In genomic region chr17:1423456-1424135, GRCh38 we compare ENCODE assay signal across 9 cellular contexts. TPM values are rescaled to one million over a fixed set of nuclear protein-coding genes. Genes with fewer than 3 reads are reported as not detected.
A peak's percentile ranks its signal among the peaks of the same experiment; 100 is the strongest.
DNase-seq lines count a peak whose midpoint lies in the region; ATAC-seq and TF ChIP-seq lines count a peak whose summit lies in the region.
"Had no signal": no experiment of that assay in that cellular context is flagged by ENCODE, and none has a peak within 500 bp of the region (broad histone marks: within the 10 kb centered on the region; RNA-seq: fewer than 3 reads in every experiment).

No MANE protein-coding gene starts in this region.

- TF ChIP-seq CTCF in HFFc6 (IDR thresholded peaks at IDR 0.05) (no peak), cardiac muscle cell (IDR thresholded peaks at IDR 0.05; ENCODE audit: low read depth, low read length) (no peak), gastrocnemius medialis (IDR thresholded peaks at IDR 0.05 in 4 of 5, conservative IDR thresholded peaks at IDR 0.05 in 1 of 5) (no peak), coronary artery (IDR thresholded peaks at IDR 0.05) (no peak), natural killer cell (IDR thresholded peaks at IDR 0.05) (no peak)

- H3K9me3 Mint-ChIP-seq in HFFc6 = no peaks in the 10 kb centered on the region
- H3K9me3 Mint-ChIP-seq in activated T-helper 17 cell treated with anti-CD3 and anti-CD28 coated beads, Interleukin-2, amount 50 U/mL, for 72 hours = no peaks in the 10 kb centered on the region
- H3K9me3 Mint-ChIP-seq in natural killer cell = no peaks in the 10 kb centered on the region

- H3K36me3 ChIP-seq in cardiac muscle cell (peaks cover 10% of the 10 kb centered on the region), gastrocnemius medialis (peaks cover 0 to 19% of the 10 kb centered on the region in 2 donors)

- H3K27ac ChIP-seq in cardiac muscle cell (peak overlapping the region; percentile 68), gastrocnemius medialis (peak overlapping the region; percentile 89 to 97 (median 93)), coronary artery (peak overlapping the region in 1 of 2 donors; percentile 70)

- peak overlapping the region; percentile 81 for H3K27ac Mint-ChIP-seq in HFFc6
- peak overlapping the region; percentile 67 for H3K27ac Mint-ChIP-seq in activated T-helper 17 cell treated with anti-CD3 and anti-CD28 coated beads, Interleukin-2, amount 50 U/mL, for 72 hours
- H3K27ac Mint-ChIP-seq in natural killer cell = no peak overlapping the region

- intact Hi-C loops in gastrocnemius medialis (cut with DNase I; ENCODE audit: low total_unique reads) = loop anchor here (2.0 to 5.0 kb wide), 2 partner anchors 23 to 34 kb away; partner anchors contain the start of genes CRK and YWHAE
- intact Hi-C loops in natural killer cell (cut with micrococcal nuclease) = no loop called here

- H3K4me3 ChIP-seq in cardiac muscle cell (no peak overlapping the region), gastrocnemius medialis (peak overlapping the region in 1 of 4 donors; percentile 32), coronary artery (no peak overlapping the region)

- H3K4me1 Mint-ChIP-seq in HFFc6 (ENCODE audit: low read depth) (peaks cover 42% of the 10 kb centered on the region), natural killer cell (peaks cover 0 to 5% of the 10 kb centered on the region in 2 donors)
- H3K4me1 Mint-ChIP-seq in activated T-helper 17 cell treated with anti-CD3 and anti-CD28 coated beads, Interleukin-2, amount 50 U/mL, for 72 hours = peaks cover 22% of the 10 kb centered on the region

- no peak for ATAC-seq in activated T-helper 17 cell treated with anti-CD3 and anti-CD28 coated beads, Interleukin-2, amount 50 U/mL, for 72 hours (replicated peaks)
- ATAC-seq in gastrocnemius medialis (peak; percentile 45 to 60), natural killer cell (no peak)

- in situ Hi-C loops in gastrocnemius medialis (cut with MboI; ENCODE audit: low sequenced_read_pairs in 4 of 4) = no loop called here

- peak overlapping the region; percentile 75 for H3K4me3 Mint-ChIP-seq in HFFc6
- H3K4me3 Mint-ChIP-seq in activated T-helper 17 cell treated with anti-CD3 and anti-CD28 coated beads, Interleukin-2, amount 50 U/mL, for 72 hours = peak overlapping the region; percentile 13
- H3K4me3 Mint-ChIP-seq in natural killer cell = no peak overlapping the region

- H3K27me3 Mint-ChIP-seq in HFFc6 (ENCODE audit: insufficient read depth) (no peaks in the 10 kb centered on the region), natural killer cell (ENCODE audit: low read depth in 2 of 2) (no peaks in the 10 kb centered on the region)
- H3K27me3 Mint-ChIP-seq in activated T-helper 17 cell treated with anti-CD3 and anti-CD28 coated beads, Interleukin-2, amount 50 U/mL, for 72 hours = no peaks in the 10 kb centered on the region

- no peaks in the 10 kb centered on the region for H3K9me3 ChIP-seq in cardiac muscle cell (ENCODE audit: low read depth)
- no peaks in the 10 kb centered on the region for H3K9me3 ChIP-seq in gastrocnemius medialis

- TF ChIP-seq POLR2A in gastrocnemius medialis (IDR thresholded peaks at IDR 0.05) = no peak

- H3K36me3 Mint-ChIP-seq in HFFc6 (ENCODE audit: low read depth) (peaks cover 22% of the 10 kb centered on the region), natural killer cell (no peaks in the 10 kb centered on the region)
- peaks cover 73% of the 10 kb centered on the region for H3K36me3 Mint-ChIP-seq in activated T-helper 17 cell treated with anti-CD3 and anti-CD28 coated beads, Interleukin-2, amount 50 U/mL, for 72 hours (ENCODE audit: low read depth)

- H3K27me3 ChIP-seq in cardiac muscle cell = no peaks in the 10 kb centered on the region
- no peaks in the 10 kb centered on the region for H3K27me3 ChIP-seq in gastrocnemius medialis

- DNase-seq in HFFc6 = no peak
- DNase-seq in cardiac muscle cell (ENCODE audit: low read depth in 1 of 2, low spot score in 1 of 2) = no peak
- no peak for DNase-seq in gastrocnemius medialis
- no peak for DNase-seq in coronary artery (ENCODE audit: low spot score)
- DNase-seq in T-helper 1 cell = no peak
- DNase-seq in natural killer cell = no peak
- no peak for DNase-seq in midbrain (lab: John Stamatoyannopoulos, UW)
- DNase-seq: NCI-H748 treated with DMSO at 0.1 percent for 48 hours had no signal

- H3K4me1 ChIP-seq in cardiac muscle cell (ENCODE audit: low read depth) = no peaks in the 10 kb centered on the region
- H3K4me1 ChIP-seq in gastrocnemius medialis = peaks cover 30 to 34% of the 10 kb centered on the region in 2 donors

RNA-seq across cellular contexts. Expression of gene YWHAE, which starts 23.6 kb away (rescaled TPM):
- 100 to 1,000 TPM; 713 to 967 (median 844) TPM for total RNA-seq in HFFc6 (2021; fragmentation: NEBNext Ultra II Directional; extraction: Animal tissue kit (Norgen Biotek cat#: 25700))
- total RNA-seq in activated T-helper 17 cell treated with anti-CD3 and anti-CD28 coated beads, Interleukin-2, amount 50 U/mL, for 72 hours = 100 to 1,000 TPM; 247 to 515 TPM
- 1,409 and 2,297 TPM in 2 replicates for total RNA-seq in cardiac muscle cell
- polyA plus RNA-seq in cardiac muscle cell = 658 and 685 TPM in 2 replicates
- total RNA-seq in gastrocnemius medialis = 1,000 to 10,000 TPM in 3 of 4 donors, 100 to 1,000 TPM in 1; 915 to 1,814 (median 1,174) TPM
- total RNA-seq in natural killer cell = 100 to 1,000 TPM; 116 to 134 (median 132) TPM

RNA-seq across cellular contexts. Expression of gene CRK, which starts 32.4 kb away (rescaled TPM):
- total RNA-seq in HFFc6 (2021; fragmentation: NEBNext Ultra II Directional; extraction: Animal tissue kit (Norgen Biotek cat#: 25700)) = 10 to 100 TPM; 71.1 to 83.1 (median 77.5) TPM
- total RNA-seq in activated T-helper 17 cell treated with anti-CD3 and anti-CD28 coated beads, Interleukin-2, amount 50 U/mL, for 72 hours = 10 to 100 TPM; 15.5 to 21.6 TPM
- 25.0 and 28.7 TPM in 2 replicates for total RNA-seq in cardiac muscle cell
- 33.1 and 46.0 TPM in 2 replicates for polyA plus RNA-seq in cardiac muscle cell
- 10 to 100 TPM; 48.6 to 64.6 (median 56.7) TPM for total RNA-seq in gastrocnemius medialis
- total RNA-seq in natural killer cell = 10 to 100 TPM; 15.9 to 19.6 (median 16.7) TPM

Comparison
In these comparisons a context has a peak if more than half of its experiments do, and no peak if none do; other contexts are left out.
1. H3K27ac Mint-ChIP-seq: peak in HFFc6 (single experiment) and activated T-helper 17 cell treated with anti-CD3 and anti-CD28 coated beads, Interleukin-2, amount 50 U/mL, for 72 hours (single experiment); none in natural killer cell (0 of 2).
2. ATAC-seq: peak in gastrocnemius medialis (2 of 2); none in activated T-helper 17 cell treated with anti-CD3 and anti-CD28 coated beads, Interleukin-2, amount 50 U/mL, for 72 hours (single experiment) and natural killer cell (0 of 3).